8 cellular contexts compared by ENCODE assay signal in genomic region chr14:34081576-34082136, GRCh38.
DNase-seq lines count a peak whose midpoint lies in the region; ATAC-seq and TF ChIP-seq lines count a peak whose summit lies in the region.

No MANE protein-coding gene starts in this region.

- H3K36me3 ChIP-seq in breast epithelium (no peaks in the 10 kb centered on the region), gastroesophageal sphincter (no peaks in the 10 kb centered on the region), esophagus squamous epithelium (no peaks in the 10 kb centered on the region)

- no peak for TF ChIP-seq CTCF in breast epithelium (IDR thresholded peaks at IDR 0.05)
- no peak for TF ChIP-seq CTCF in mesothelial cell of epicardium (IDR thresholded peaks at IDR 0.05; ENCODE audit: unreplicated experiment)
- TF ChIP-seq CTCF in lower leg skin (IDR thresholded peaks at IDR 0.05), result no peak
- no peak for TF ChIP-seq CTCF in gastroesophageal sphincter (IDR thresholded peaks at IDR 0.05)
- no peak for TF ChIP-seq CTCF in esophagus squamous epithelium (IDR thresholded peaks at IDR 0.05)

- no peaks in the 10 kb centered on the region for H3K36me3 Mint-ChIP-seq in mesothelial cell of epicardium

- peak overlapping the region; percentile 17 to 47 for H3K27ac ChIP-seq in breast epithelium
- peak overlapping the region in 2 of 4 donors; percentile 37 to 45 for H3K27ac ChIP-seq in gastroesophageal sphincter
- H3K27ac ChIP-seq in esophagus squamous epithelium, result peak overlapping the region in 2 of 4 donors; percentile 27 to 32

- peaks cover 24% of the 10 kb centered on the region for H3K4me1 Mint-ChIP-seq in mesothelial cell of epicardium

- H3K27ac Mint-ChIP-seq in mesothelial cell of epicardium, result peak overlapping the region; percentile 95

- H3K4me3 Mint-ChIP-seq in mesothelial cell of epicardium, result no peak overlapping the region

- intact Hi-C loops in breast epithelium (cut with DNase I; ENCODE audit: low total_unique reads) (no loop called here), lower leg skin (cut with DNase I; ENCODE audit: low total_unique reads) (no loop called here), esophagus squamous epithelium (cut with DNase I) (no loop called here)

- H3K27me3 ChIP-seq in breast epithelium, result no peaks in the 10 kb centered on the region
- no peaks in the 10 kb centered on the region for H3K27me3 ChIP-seq in gastroesophageal sphincter
- H3K27me3 ChIP-seq in esophagus squamous epithelium, result peaks cover 0 to 34% (median 0%) of the 10 kb centered on the region in 4 donors

- ATAC-seq in HG02763 (IDR thresholded peaks at IDR 0.05; ENCODE audit: unreplicated experiment), result no peak
- no peak for ATAC-seq in gastroesophageal sphincter

- H3K27me3 Mint-ChIP-seq in mesothelial cell of epicardium (ENCODE audit: low read depth), result no peaks in the 10 kb centered on the region

- H3K4me1 ChIP-seq in breast epithelium (no peaks in the 10 kb centered on the region), gastroesophageal sphincter (peaks cover 0 to 18% (median 8%) of the 10 kb centered on the region in 3 donors), esophagus squamous epithelium (peaks cover 0 to 27% (median 9%) of the 10 kb centered on the region in 3 donors)

- H3K9me3 Mint-ChIP-seq in mesothelial cell of epicardium, result no peaks in the 10 kb centered on the region

- H3K4me3 ChIP-seq in breast epithelium, result no peak overlapping the region
- H3K4me3 ChIP-seq in lower leg skin (ENCODE audit: low read depth, poor library complexity, severe bottlenecking), result no peak overlapping the region
- no peak overlapping the region for H3K4me3 ChIP-seq in gastroesophageal sphincter
- no peak overlapping the region for H3K4me3 ChIP-seq in esophagus squamous epithelium

- TF ChIP-seq POLR2A in breast epithelium (IDR thresholded peaks at IDR 0.05) (no peak), lower leg skin (IDR thresholded peaks at IDR 0.05) (no peak), gastroesophageal sphincter (IDR thresholded peaks at IDR 0.05) (no peak), esophagus squamous epithelium (IDR thresholded peaks at IDR 0.05) (no peak)

- DNase-seq in DMS79 treated with DMSO at 0.1 percent for 48 hours (lab: John Stamatoyannopoulos, UW) (peak; percentile 75), NCI-H1694 (lab: John Stamatoyannopoulos, UW) (peak; percentile 50), breast epithelium (ENCODE audit: low spot score in 2 of 2) (no peak), mesothelial cell of epicardium (ENCODE audit: low spot score in 2 of 2, unreplicated experiment in 2 of 2) (no peak), lower leg skin (ENCODE audit: low spot score in 2 of 2) (no peak), esophagus squamous epithelium (lab: John Stamatoyannopoulos, UW) (no peak)

- no peak for TF ChIP-seq EP300 in gastroesophageal sphincter (IDR thresholded peaks at IDR 0.05)

- H3K9me3 ChIP-seq in breast epithelium (no peaks in the 10 kb centered on the region), gastroesophageal sphincter (no peaks in the 10 kb centered on the region), esophagus squamous epithelium (no peaks in the 10 kb centered on the region)

- 34 to 37% methylated on average over 6 of the region's 6 CpGs for WGBS in lower leg skin, 2 donors
- 26 to 41% methylated on average over 6 of the region's 6 CpGs for WGBS in gastroesophageal sphincter (ENCODE audit: low coverage in 1 of 2), 2 donors
- WGBS in esophagus squamous epithelium, 2 donors, result 22 to 27% methylated on average over 6 of the region's 6 CpGs

Comparison
In these comparisons a context has a peak if more than half of its experiments do, and no peak if none do; other contexts are left out.
1. DNase-seq: peak in DMS79 treated with DMSO at 0.1 percent for 48 hours (single experiment) and NCI-H1694 (single experiment); none in breast epithelium (0 of 2), mesothelial cell of epicardium (0 of 2), lower leg skin (0 of 2) and esophagus squamous epithelium (single experiment).